ENCODE assay signal across 9 cellular contexts in genomic region chr2:229342376-229342775, GRCh38.
DNase-seq lines count a peak whose midpoint lies in the region; ATAC-seq, FAIRE-seq and TF ChIP-seq lines count a peak whose summit lies in the region.
"Had no signal": no experiment of that assay in that cellular context is flagged by ENCODE, and none has a peak within 500 bp of the region (broad histone marks: within the 10 kb centered on the region; RNA-seq: fewer than 3 reads in every experiment).

No MANE protein-coding gene starts in this region.

- no peak overlapping the region for H3K4me3 Mint-ChIP-seq in stimulated activated naive CD8-positive, alpha-beta T cell treated with anti-CD3 and anti-CD28 coated beads, Interleukin-15, amount 100 ng/mL, for 72 hours
- H3K4me3 Mint-ChIP-seq: naive B cell had no signal

- TF ChIP-seq POLR2A in GM12892 (IDR thresholded peaks at IDR 0.05; ENCODE audit: low read depth, low read length) = no peak

- DNase-seq in stimulated activated naive CD8-positive, alpha-beta T cell treated with anti-CD3 and anti-CD28 coated beads, Interleukin-15, Interleukin-2, amounts not matched to agents 100 U/mL and 50 U/mL, for 24 hours = peak; percentile 11
- DNase-seq in stimulated activated naive CD8-positive, alpha-beta T cell treated with anti-CD3 and anti-CD28 coated beads, Interleukin-15, amount 100 ng/mL, for 72 hours = no peak
- peak; percentile 28 for DNase-seq in iris pigment epithelial cell (ENCODE audit: low read depth)
- DNase-seq in NCI-H446 treated with DMSO at 0.1 percent for 48 hours (lab: John Stamatoyannopoulos, UW) = no peak
- no peak for DNase-seq in GM12892 (ENCODE audit: insufficient read length)
- DNase-seq: naive B cell had no signal

- no peak overlapping the region for H3K27ac Mint-ChIP-seq in stimulated activated naive CD8-positive, alpha-beta T cell treated with anti-CD3 and anti-CD28 coated beads, Interleukin-15, amount 100 ng/mL, for 72 hours

- no peak for FAIRE-seq in GM12892 (lab: Jason Lieb, UNC)

- H3K27me3 Mint-ChIP-seq in stimulated activated naive CD8-positive, alpha-beta T cell treated with anti-CD3 and anti-CD28 coated beads, Interleukin-15, amount 100 ng/mL, for 72 hours = no peaks in the 10 kb centered on the region

- ATAC-seq in stimulated activated naive CD8-positive, alpha-beta T cell treated with anti-CD3 and anti-CD28 coated beads, Interleukin-15, Interleukin-2, amounts not matched to agents 100 U/mL and 50 U/mL, for 24 hours = no peak
- no peak for ATAC-seq in stimulated activated naive CD8-positive, alpha-beta T cell treated with anti-CD3 and anti-CD28 coated beads, Interleukin-15, amount 100 ng/mL, for 72 hours
- ATAC-seq in SK-N-SH treated with all-trans-retinoic acid at 6 μM for 48 hours = 0 out of 3 replicates have a peak, but pooled peaks have one; percentile 42
- ATAC-seq in GM21723 (IDR thresholded peaks at IDR 0.05; ENCODE audit: unreplicated experiment) = no peak
- no peak for ATAC-seq in HG03175 (IDR thresholded peaks at IDR 0.05; ENCODE audit: unreplicated experiment)

- H3K9me3 Mint-ChIP-seq in stimulated activated naive CD8-positive, alpha-beta T cell treated with anti-CD3 and anti-CD28 coated beads, Interleukin-15, amount 100 ng/mL, for 72 hours = no peaks in the 10 kb centered on the region

- no peaks in the 10 kb centered on the region for H3K4me1 Mint-ChIP-seq in stimulated activated naive CD8-positive, alpha-beta T cell treated with anti-CD3 and anti-CD28 coated beads, Interleukin-15, amount 100 ng/mL, for 72 hours

TF ChIP-seq in SK-N-SH treated with all-trans-retinoic acid at 6 μM for 48 hours, 23 proteins besides CTCF, POLR2A, EP300 and RAD21:
- TF ChIP-seq OSR1 (CRISPR knock-in tag; IDR thresholded peaks at IDR 0.05) = no peak
TF ChIP-seq in SK-N-SH treated with all-trans-retinoic acid at 6 μM for 48 hours: peak in this region for 0.

Comparison
In these comparisons a context has a peak if more than half of its experiments do, and no peak if none do; other contexts are left out.
1. DNase-seq: peak in stimulated activated naive CD8-positive, alpha-beta T cell treated with anti-CD3 and anti-CD28 coated beads, Interleukin-15, Interleukin-2, amounts not matched to agents 100 U/mL and 50 U/mL, for 24 hours (single experiment) and iris pigment epithelial cell (single experiment); none in stimulated activated naive CD8-positive, alpha-beta T cell treated with anti-CD3 and anti-CD28 coated beads, Interleukin-15, amount 100 ng/mL, for 72 hours (0 of 2), NCI-H446 treated with DMSO at 0.1 percent for 48 hours (single experiment) and GM12892 (single experiment).